In the genomic region with DNA sequence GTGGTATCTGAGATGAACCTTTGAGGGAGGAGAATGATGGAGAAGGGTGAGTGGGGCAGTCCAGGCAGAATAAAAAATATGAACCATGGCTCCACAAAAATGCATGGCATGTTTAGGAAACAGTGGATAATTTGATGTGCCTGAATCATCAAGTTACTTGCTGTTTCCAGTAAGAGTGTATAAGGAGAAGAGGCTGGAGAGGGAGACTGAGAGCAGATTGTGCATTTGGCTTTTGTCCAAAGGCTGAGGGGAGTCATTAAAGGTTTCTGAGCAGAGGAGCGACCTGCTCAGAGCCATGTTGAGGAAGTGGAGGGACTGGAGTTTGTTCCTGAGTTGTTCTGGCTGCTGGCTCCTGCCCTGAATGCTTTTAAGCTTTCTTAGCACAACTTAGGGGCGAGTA, we compare ENCODE assay signal across 13 cellular contexts. TPM values are rescaled to one million over a fixed set of nuclear protein-coding genes. Genes with fewer than 3 reads are reported as not detected.
DNase-seq lines count a peak whose midpoint lies in the region; ATAC-seq and TF ChIP-seq lines count a peak whose summit lies in the region.
"Had no signal": no experiment of that assay in that cellular context is flagged by ENCODE, and none has a peak within 500 bp of the region (broad histone marks: within the 10 kb centered on the region; RNA-seq: fewer than 3 reads in every experiment).

No MANE protein-coding gene starts in this region.

- DNase-seq in NCI-H1417 (lab: John Stamatoyannopoulos, UW), result peak; percentile 17 to 74 (median 61)
- no peak for DNase-seq in NCI-H1417 treated with DMSO at 0.1 percent for 48 hours (lab: John Stamatoyannopoulos, UW)
- DNase-seq in NCI-H2227 (lab: John Stamatoyannopoulos, UW; ENCODE audit: unreplicated experiment), result peak; percentile 41
- DNase-seq in chondrocyte (ENCODE audit: low spot score), result no peak
- DNase-seq in retinal pigment epithelial cell (ENCODE audit: low read depth), result peak; percentile 35
- no peak for DNase-seq in NCI-H1436 treated with DMSO at 0.1 percent for 48 hours (lab: John Stamatoyannopoulos, UW)
- no peak for DNase-seq in NCI-H1694 treated with DMSO at 0.1 percent for 48 hours (lab: John Stamatoyannopoulos, UW)
- DNase-seq: amygdala, immature natural killer cell, NCI-H1930, right lobe of liver had no signal

- peaks cover 6% of the 10 kb centered on the region for H3K9me3 Mint-ChIP-seq in chondrocyte (ENCODE audit: low read depth)
- H3K9me3 Mint-ChIP-seq: immature natural killer cell had no signal

- H3K4me1 Mint-ChIP-seq in chondrocyte (ENCODE audit: low read depth), result peaks cover 8% of the 10 kb centered on the region
- H3K4me1 Mint-ChIP-seq: immature natural killer cell had no signal

- TF ChIP-seq CTCF in chondrocyte (IDR thresholded peaks at IDR 0.05) (no peak), retinal pigment epithelial cell (conservative IDR thresholded peaks at IDR 0.05; ENCODE audit: low read depth, low read length) (no peak)

- H3K27me3 Mint-ChIP-seq in chondrocyte (ENCODE audit: low read depth), result peaks cover 2% of the 10 kb centered on the region

- H3K4me3 Mint-ChIP-seq in chondrocyte (ENCODE audit: unreplicated experiment), result no peak overlapping the region
- H3K4me3 Mint-ChIP-seq: immature natural killer cell had no signal

- peaks cover 4% of the 10 kb centered on the region for H3K36me3 Mint-ChIP-seq in chondrocyte (ENCODE audit: low read depth)

- H3K4me3 ChIP-seq in retinal pigment epithelial cell (ENCODE audit: low read length), result no peak overlapping the region
- H3K4me3 ChIP-seq: right lobe of liver, thoracic aorta had no signal

- no peak for ATAC-seq in HG03139 (IDR thresholded peaks at IDR 0.05; ENCODE audit: unreplicated experiment)
- ATAC-seq: right lobe of liver had no signal

- peak overlapping the region; percentile 73 for H3K27ac Mint-ChIP-seq in chondrocyte (ENCODE audit: unreplicated experiment)
- H3K27ac Mint-ChIP-seq: immature natural killer cell had no signal

RNA-seq across cellular contexts. Expression of a gene that starts 6.1 kb away (rescaled TPM):
- 1.1 to 2.6 TPM (median 2.4 TPM) in 3 replicates for total RNA-seq in chondrocyte

RNA-seq across cellular contexts. Expression of a gene that starts 45.3 kb away (rescaled TPM):
- 89.8 to 94.6 TPM (median 91.5 TPM) in 3 replicates for total RNA-seq in chondrocyte

RNA-seq across cellular contexts. Expression of a gene that starts 52.0 kb away (rescaled TPM):
- total RNA-seq in chondrocyte, result 117 to 125 TPM (median 123 TPM) in 3 replicates

RNA-seq across cellular contexts. Expression of a gene that starts 59.6 kb away (rescaled TPM):
- total RNA-seq in chondrocyte, result not detected in 3 replicates
- total RNA-seq: right lobe of liver, thoracic aorta had no signal

Comparison
In these comparisons a context has a peak if more than half of its experiments do, and no peak if none do; other contexts are left out.
1. DNase-seq: peak in NCI-H1417 (3 of 3), NCI-H2227 (single experiment) and retinal pigment epithelial cell (single experiment); none in NCI-H1417 treated with DMSO at 0.1 percent for 48 hours (single experiment), chondrocyte (single experiment), NCI-H1436 treated with DMSO at 0.1 percent for 48 hours (single experiment) and NCI-H1694 treated with DMSO at 0.1 percent for 48 hours (single experiment).